Comparison of ENCODE assay signal across 14 cellular contexts in genomic region chr22:44605486-44605885, GRCh38.
"Had no signal": no experiment of that assay in that cellular context is flagged by ENCODE, and none has a peak within 500 bp of the region (broad histone marks: within the 10 kb centered on the region; RNA-seq: fewer than 3 reads in every experiment).

No MANE protein-coding gene starts in this region.

- DNase-seq: activated CD4-positive, alpha-beta T cell treated with anti-CD3 and anti-CD28 coated beads, Interleukin-2, amount 10 ng/mL, durations not matched to agents 7 days and 5 days; activated CD8-positive, alpha-beta memory T cell treated with anti-CD3 and anti-CD28 coated beads for 24 hours; activated naive CD8-positive, alpha-beta T cell treated with anti-CD3 and anti-CD28 coated beads for 36 hours; amygdala; body of pancreas; central memory CD4-positive, alpha-beta T cell; colonic mucosa; heart right ventricle; mammary epithelial cell; naive B cell; upper lobe of right lung had no signal

- H3K27me3 ChIP-seq: body of pancreas, colonic mucosa had no signal

- H3K36me3 ChIP-seq: colonic mucosa, gastroesophageal sphincter, heart right ventricle, neutrophil, thoracic aorta, upper lobe of right lung had no signal

- H3K4me3 ChIP-seq: body of pancreas, colonic mucosa, gastroesophageal sphincter, heart right ventricle, thoracic aorta, upper lobe of right lung had no signal

- H3K9me3 ChIP-seq: body of pancreas, colonic mucosa, neutrophil, upper lobe of right lung had no signal

- H3K27ac ChIP-seq: body of pancreas, colonic mucosa, gastroesophageal sphincter, heart right ventricle, neutrophil, thoracic aorta, upper lobe of right lung had no signal
